Comparison of ENCODE assay signal across 1 cellular context in the genomic region with DNA sequence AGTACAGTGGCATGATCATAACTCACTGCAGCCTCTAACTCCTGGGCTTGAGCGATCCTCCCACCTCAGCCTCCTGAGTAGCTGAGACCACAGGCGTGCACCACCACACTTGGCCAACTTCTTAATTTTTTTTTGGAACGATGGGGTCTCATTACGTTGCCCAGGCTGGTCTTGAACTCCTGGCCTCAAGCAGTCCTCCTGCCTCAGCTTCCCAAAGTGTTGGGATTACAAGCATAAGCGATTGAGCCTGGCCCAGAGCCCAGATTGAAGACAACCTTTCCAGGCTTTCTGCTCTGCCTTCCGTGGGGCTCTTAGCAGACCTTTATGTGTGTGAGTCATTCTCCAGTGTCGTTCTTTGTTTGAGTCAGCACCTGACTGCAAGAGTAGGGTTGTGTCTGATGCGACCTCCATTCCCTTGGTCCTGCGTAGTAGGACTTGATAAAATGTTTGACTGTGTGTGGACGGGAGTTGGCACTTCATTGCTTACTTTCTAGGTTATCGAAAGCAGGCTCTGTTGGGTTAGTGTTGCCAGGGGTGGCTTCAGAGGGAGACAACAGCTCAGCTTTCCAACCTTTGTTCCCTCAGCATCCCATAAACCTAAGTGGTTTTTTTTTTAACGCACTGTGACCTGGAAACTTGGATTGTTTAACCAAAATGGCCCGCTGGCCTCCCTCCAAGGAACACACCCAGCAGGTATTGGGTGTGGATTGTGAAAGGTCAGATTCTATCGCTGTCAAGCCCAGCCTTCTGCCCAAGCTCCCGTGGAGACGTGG.
A peak's percentile ranks its signal among the peaks of the same experiment; 100 is the strongest.
TF ChIP-seq lines count a peak whose summit lies in the region.

No MANE protein-coding gene starts in this region.

TF ChIP-seq in HEK293, 187 proteins besides CTCF, POLR2A, EP300 and RAD21 (continued from another document and continues in another):
- TF ChIP-seq ZNF488 (tag by site-specific recombination; IDR thresholded peaks at IDR 0.05) = peak; percentile 88; the same call in 1 of the 2 replicates
- TF ChIP-seq ZBTB20 (tag by site-specific recombination; IDR thresholded peaks at IDR 0.05) = peak; percentile 60; the same call in 1 of the 2 replicates
- TF ChIP-seq ZNF341 (tag by site-specific recombination; IDR thresholded peaks at IDR 0.05; ENCODE audit: low read depth) = peak; percentile 83
- TF ChIP-seq SCRT1 (tag by site-specific recombination; IDR thresholded peaks at IDR 0.05; ENCODE audit: borderline replicate concordance) = peak; percentile 73; the same call in 1 of the 2 replicates
- TF ChIP-seq ZNF830 (tag by site-specific recombination; IDR thresholded peaks at IDR 0.05; ENCODE audit: low read depth) = no peak
- TF ChIP-seq, protein P1, sequence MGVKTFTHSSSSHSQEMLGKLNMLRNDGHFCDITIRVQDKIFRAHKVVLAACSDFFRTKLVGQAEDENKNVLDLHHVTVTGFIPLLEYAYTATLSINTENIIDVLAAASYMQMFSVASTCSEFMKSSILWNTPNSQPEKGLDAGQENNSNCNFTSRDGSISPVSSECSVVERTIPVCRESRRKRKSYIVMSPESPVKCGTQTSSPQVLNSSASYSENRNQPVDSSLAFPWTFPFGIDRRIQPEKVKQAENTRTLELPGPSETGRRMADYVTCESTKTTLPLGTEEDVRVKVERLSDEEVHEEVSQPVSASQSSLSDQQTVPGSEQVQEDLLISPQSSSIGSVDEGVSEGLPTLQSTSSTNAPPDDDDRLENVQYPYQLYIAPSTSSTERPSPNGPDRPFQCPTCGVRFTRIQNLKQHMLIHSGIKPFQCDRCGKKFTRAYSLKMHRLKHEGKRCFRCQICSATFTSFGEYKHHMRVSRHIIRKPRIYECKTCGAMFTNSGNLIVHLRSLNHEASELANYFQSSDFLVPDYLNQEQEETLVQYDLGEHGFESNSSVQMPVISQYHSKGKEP (tag by site-specific recombination; IDR thresholded peaks at IDR 0.05) = peak; percentile 62; the same call in 1 of the 2 replicates
- TF ChIP-seq, protein P2, sequence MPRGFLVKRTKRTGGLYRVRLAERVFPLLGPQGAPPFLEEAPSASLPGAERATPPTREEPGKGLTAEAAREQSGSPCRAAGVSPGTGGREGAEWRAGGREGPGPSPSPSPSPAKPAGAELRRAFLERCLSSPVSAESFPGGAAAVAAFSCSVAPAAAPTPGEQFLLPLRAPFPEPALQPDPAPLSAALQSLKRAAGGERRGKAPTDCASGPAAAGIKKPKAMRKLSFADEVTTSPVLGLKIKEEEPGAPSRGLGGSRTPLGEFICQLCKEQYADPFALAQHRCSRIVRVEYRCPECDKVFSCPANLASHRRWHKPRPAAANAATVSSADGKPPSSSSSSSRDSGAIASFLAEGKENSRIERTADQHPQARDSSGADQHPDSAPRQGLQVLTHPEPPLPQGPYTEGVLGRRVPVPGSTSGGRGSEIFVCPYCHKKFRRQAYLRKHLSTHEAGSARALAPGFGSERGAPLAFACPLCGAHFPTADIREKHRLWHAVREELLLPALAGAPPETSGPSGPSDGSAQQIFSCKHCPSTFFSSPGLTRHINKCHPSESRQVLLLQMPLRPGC (tag by site-specific recombination; IDR thresholded peaks at IDR 0.05) = peak; percentile 76
- TF ChIP-seq YY2 (tag by site-specific recombination; IDR thresholded peaks at IDR 0.05) = 0 out of 2 replicates have a peak, but pooled peaks have one; percentile 13
- no peak for TF ChIP-seq ZNF433 (tag by site-specific recombination; IDR thresholded peaks at IDR 0.05; ENCODE audit: low read depth)
- peak; percentile 95 for TF ChIP-seq SP7 (tag by site-specific recombination; IDR thresholded peaks at IDR 0.05)
- TF ChIP-seq ZBTB17 (tag by site-specific recombination; IDR thresholded peaks at IDR 0.05) = peak; percentile 97
- TF ChIP-seq ZBTB26 (tag by site-specific recombination; optimal IDR thresholded peaks at IDR 0.05) = peak; percentile 5
- no peak for TF ChIP-seq ZNF777 (tag by site-specific recombination; IDR thresholded peaks at IDR 0.05; ENCODE audit: borderline replicate concordance)
- TF ChIP-seq ZNF664 (tag by site-specific recombination; IDR thresholded peaks at IDR 0.05) = peak; percentile 21; the same call in 1 of the 2 replicates
- peak; percentile 83; the same call in 1 of the 2 replicates for TF ChIP-seq ZNF366 (tag by site-specific recombination; conservative IDR thresholded peaks at IDR 0.05)
- TF ChIP-seq, protein P3, sequence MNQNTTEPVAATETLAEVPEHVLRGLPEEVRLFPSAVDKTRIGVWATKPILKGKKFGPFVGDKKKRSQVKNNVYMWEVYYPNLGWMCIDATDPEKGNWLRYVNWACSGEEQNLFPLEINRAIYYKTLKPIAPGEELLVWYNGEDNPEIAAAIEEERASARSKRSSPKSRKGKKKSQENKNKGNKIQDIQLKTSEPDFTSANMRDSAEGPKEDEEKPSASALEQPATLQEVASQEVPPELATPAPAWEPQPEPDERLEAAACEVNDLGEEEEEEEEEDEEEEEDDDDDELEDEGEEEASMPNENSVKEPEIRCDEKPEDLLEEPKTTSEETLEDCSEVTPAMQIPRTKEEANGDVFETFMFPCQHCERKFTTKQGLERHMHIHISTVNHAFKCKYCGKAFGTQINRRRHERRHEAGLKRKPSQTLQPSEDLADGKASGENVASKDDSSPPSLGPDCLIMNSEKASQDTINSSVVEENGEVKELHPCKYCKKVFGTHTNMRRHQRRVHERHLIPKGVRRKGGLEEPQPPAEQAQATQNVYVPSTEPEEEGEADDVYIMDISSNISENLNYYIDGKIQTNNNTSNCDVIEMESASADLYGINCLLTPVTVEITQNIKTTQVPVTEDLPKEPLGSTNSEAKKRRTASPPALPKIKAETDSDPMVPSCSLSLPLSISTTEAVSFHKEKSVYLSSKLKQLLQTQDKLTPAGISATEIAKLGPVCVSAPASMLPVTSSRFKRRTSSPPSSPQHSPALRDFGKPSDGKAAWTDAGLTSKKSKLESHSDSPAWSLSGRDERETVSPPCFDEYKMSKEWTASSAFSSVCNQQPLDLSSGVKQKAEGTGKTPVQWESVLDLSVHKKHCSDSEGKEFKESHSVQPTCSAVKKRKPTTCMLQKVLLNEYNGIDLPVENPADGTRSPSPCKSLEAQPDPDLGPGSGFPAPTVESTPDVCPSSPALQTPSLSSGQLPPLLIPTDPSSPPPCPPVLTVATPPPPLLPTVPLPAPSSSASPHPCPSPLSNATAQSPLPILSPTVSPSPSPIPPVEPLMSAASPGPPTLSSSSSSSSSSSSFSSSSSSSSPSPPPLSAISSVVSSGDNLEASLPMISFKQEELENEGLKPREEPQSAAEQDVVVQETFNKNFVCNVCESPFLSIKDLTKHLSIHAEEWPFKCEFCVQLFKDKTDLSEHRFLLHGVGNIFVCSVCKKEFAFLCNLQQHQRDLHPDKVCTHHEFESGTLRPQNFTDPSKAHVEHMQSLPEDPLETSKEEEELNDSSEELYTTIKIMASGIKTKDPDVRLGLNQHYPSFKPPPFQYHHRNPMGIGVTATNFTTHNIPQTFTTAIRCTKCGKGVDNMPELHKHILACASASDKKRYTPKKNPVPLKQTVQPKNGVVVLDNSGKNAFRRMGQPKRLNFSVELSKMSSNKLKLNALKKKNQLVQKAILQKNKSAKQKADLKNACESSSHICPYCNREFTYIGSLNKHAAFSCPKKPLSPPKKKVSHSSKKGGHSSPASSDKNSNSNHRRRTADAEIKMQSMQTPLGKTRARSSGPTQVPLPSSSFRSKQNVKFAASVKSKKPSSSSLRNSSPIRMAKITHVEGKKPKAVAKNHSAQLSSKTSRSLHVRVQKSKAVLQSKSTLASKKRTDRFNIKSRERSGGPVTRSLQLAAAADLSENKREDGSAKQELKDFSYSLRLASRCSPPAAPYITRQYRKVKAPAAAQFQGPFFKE (tag by site-specific recombination; IDR thresholded peaks at IDR 0.05; ENCODE audit: borderline replicate concordance) = no peak
- TF ChIP-seq PRDM4 (tag by site-specific recombination; IDR thresholded peaks at IDR 0.05) = peak; percentile 92
- TF ChIP-seq ZNF510 (tag by site-specific recombination; IDR thresholded peaks at IDR 0.05; ENCODE audit: insufficient replicate concordance) = peak; percentile 42
- TF ChIP-seq ZBTB8A (tag by site-specific recombination; IDR thresholded peaks at IDR 0.05) = peak; percentile 95
- no peak for TF ChIP-seq ZNF513 (tag by site-specific recombination; IDR thresholded peaks at IDR 0.05)
- TF ChIP-seq MZF1 (tag by site-specific recombination; IDR thresholded peaks at IDR 0.05; ENCODE audit: borderline replicate concordance) = peak; percentile 77; the same call in 1 of the 2 replicates
- peak; percentile 79; the same call in 1 of the 2 replicates for TF ChIP-seq ZSCAN16 (tag by site-specific recombination; IDR thresholded peaks at IDR 0.05)
- TF ChIP-seq GLI2 (tag by site-specific recombination; IDR thresholded peaks at IDR 0.05; ENCODE audit: borderline replicate concordance, low read depth) = peak; percentile 95
- peak; percentile 98 for TF ChIP-seq ZNF600 (tag by site-specific recombination; IDR thresholded peaks at IDR 0.05)
- TF ChIP-seq KLF9 (tag by site-specific recombination; IDR thresholded peaks at IDR 0.05; ENCODE audit: low read depth) = peak; percentile 70
- peak; percentile 95 for TF ChIP-seq KLF10 (tag by site-specific recombination; IDR thresholded peaks at IDR 0.05)
- peak; percentile 56; the same call in 1 of the 2 replicates for TF ChIP-seq ZNF221 (tag by site-specific recombination; IDR thresholded peaks at IDR 0.05; ENCODE audit: borderline replicate concordance)
- TF ChIP-seq OSR2 (tag by site-specific recombination; IDR thresholded peaks at IDR 0.05) = peak; percentile 99
- TF ChIP-seq ZBTB48 (tag by site-specific recombination; IDR thresholded peaks at IDR 0.05) = 0 out of 2 replicates have a peak, but pooled peaks have one; percentile 17
- TF ChIP-seq GLIS1 (tag by site-specific recombination; IDR thresholded peaks at IDR 0.05) = 0 out of 2 replicates have a peak, but pooled peaks have one; percentile 54
- 0 out of 2 replicates have a peak, but pooled peaks have one; percentile 16 for TF ChIP-seq HOXD13 (CRISPR knock-in tag; IDR thresholded peaks at IDR 0.05; ENCODE audit: borderline replicate concordance)
- peak; percentile 95 for TF ChIP-seq ZNF24 (tag by site-specific recombination; IDR thresholded peaks at IDR 0.05)
- TF ChIP-seq ZBTB1 (tag by site-specific recombination; IDR thresholded peaks at IDR 0.05) = peak; percentile 84
- TF ChIP-seq GFI1B (tag by site-specific recombination; IDR thresholded peaks at IDR 0.05) = peak; percentile 86
- TF ChIP-seq KLF16 (tag by site-specific recombination; IDR thresholded peaks at IDR 0.05) = peak; percentile 67
- TF ChIP-seq RBAK (tag by site-specific recombination; IDR thresholded peaks at IDR 0.05) = no peak
- no peak for TF ChIP-seq ZNF138 (tag by site-specific recombination; IDR thresholded peaks at IDR 0.05; ENCODE audit: borderline replicate concordance)
- TF ChIP-seq ZFP69B (tag by site-specific recombination; IDR thresholded peaks at IDR 0.05) = peak; percentile 66
- peak; percentile 98 for TF ChIP-seq ZBTB6 (tag by site-specific recombination; IDR thresholded peaks at IDR 0.05)
